ENCODE assay signal across 14 cellular contexts in genomic region chr10:74669210-74669609, GRCh38.
DNase-seq lines count a peak whose midpoint lies in the region; ATAC-seq and TF ChIP-seq lines count a peak whose summit lies in the region.
"Had no signal": no experiment of that assay in that cellular context is flagged by ENCODE, and none has a peak within 500 bp of the region (broad histone marks: within the 10 kb centered on the region; RNA-seq: fewer than 3 reads in every experiment).

No MANE protein-coding gene starts in this region.

- ATAC-seq in omental fat pad (ENCODE audit: low FRiP score) (no peak), HG02763 (IDR thresholded peaks at IDR 0.05; ENCODE audit: unreplicated experiment) (no peak)
- ATAC-seq: CD8-positive, alpha-beta T cell had no signal

- no peak for TF ChIP-seq CTCF in AG10803 (conservative IDR thresholded peaks at IDR 0.05; ENCODE audit: low read length)
- no peak for TF ChIP-seq CTCF in GM13976 (IDR thresholded peaks at IDR 0.05; ENCODE audit: borderline replicate concordance, control extremely low read depth, extremely low read depth, insufficient read depth, missing control alignments)
- TF ChIP-seq CTCF in omental fat pad (IDR thresholded peaks at IDR 0.05): no peak

- DNase-seq in AG10803 (ENCODE audit: low read depth) (peak; percentile 60), GM04503 (ENCODE audit: low read depth) (peak; percentile 21), SK-N-DZ (ENCODE audit: low spot score) (peak; percentile 86), hepatic stellate cell (ENCODE audit: low spot score) (peak; percentile 7), GM13976 (ENCODE audit: low spot score) (no peak), omental fat pad (ENCODE audit: low spot score) (no peak)
- DNase-seq: 8988T; BE2C; CD8-positive, alpha-beta T cell; COR-L47; DMS53; HCEC 1CT; KG1 had no signal

- H3K4me3 ChIP-seq in AG10803 (ENCODE audit: low read length): no peak overlapping the region

- in situ Hi-C loops in GM13976 (cut with MboI; ENCODE audit: low sequenced_read_pairs, unreplicated experiment): no loop called here

Comparison
In these comparisons a context has a peak if more than half of its experiments do, and no peak if none do; other contexts are left out.
1. DNase-seq: peak in AG10803 (single experiment), GM04503 (single experiment), SK-N-DZ (single experiment) and hepatic stellate cell (single experiment); none in GM13976 (single experiment) and omental fat pad (single experiment).